ENCODE assay signal across 8 cellular contexts in the genomic region with DNA sequence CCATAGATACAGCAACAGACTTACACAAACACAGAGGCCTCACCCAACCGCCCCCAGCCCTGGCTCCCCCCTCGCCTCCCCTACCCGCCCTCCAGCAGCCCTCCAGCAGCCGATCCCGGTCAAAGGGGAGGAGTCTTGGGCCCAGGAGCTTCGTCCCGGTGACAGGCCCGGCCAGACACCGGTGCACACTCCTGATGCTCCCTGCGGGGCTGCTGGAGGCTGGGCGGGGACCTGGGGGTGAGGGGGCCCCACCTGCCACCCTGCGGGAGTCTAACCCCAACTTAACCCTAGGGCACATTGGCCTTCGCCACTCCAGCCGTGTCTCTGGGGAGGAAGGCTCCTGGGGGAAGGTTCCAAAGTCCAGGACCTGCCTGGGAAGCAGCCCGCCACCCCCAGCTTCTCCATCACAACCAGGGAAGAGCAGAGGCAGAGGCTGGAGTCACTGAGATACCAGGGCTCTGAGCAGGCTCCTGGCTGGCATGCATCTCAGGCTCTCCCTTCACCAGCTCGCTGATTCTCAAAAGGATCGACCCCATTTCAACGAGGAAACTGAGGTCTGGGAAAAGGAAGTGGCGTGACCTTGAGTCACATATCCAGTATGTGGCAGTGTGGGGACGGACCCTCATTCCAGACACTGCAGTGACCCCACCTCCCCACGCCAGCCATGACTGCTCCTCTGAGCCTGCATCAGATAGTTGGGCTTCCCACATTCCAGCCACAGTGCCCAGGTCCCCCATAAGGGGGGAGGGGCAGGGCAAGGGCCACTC. TPM values are rescaled to one million over a fixed set of nuclear protein-coding genes. Genes with fewer than 3 reads are reported as not detected.
DNase-seq lines count a peak whose midpoint lies in the region; ATAC-seq and TF ChIP-seq lines count a peak whose summit lies in the region.

No MANE protein-coding gene starts in this region.

- ATAC-seq in memory B cell (ENCODE audit: low read depth) = no peak
- peak in 1 of 2 donors; percentile 0 for ATAC-seq in upper lobe of left lung (ENCODE audit: low FRiP score in 2 of 2)
- ATAC-seq in GM19467 (IDR thresholded peaks at IDR 0.05; ENCODE audit: unreplicated experiment) = no peak

- intact Hi-C loops in breast epithelium (cut with DNase I; ENCODE audit: low total_unique reads) = no loop called here

- TF ChIP-seq POLR2A in breast epithelium (IDR thresholded peaks at IDR 0.05) (no peak), upper lobe of left lung (IDR thresholded peaks at IDR 0.05) (no peak)

- TF ChIP-seq CTCF in breast epithelium (IDR thresholded peaks at IDR 0.05) (no peak), upper lobe of left lung (IDR thresholded peaks at IDR 0.05) (no peak), GM10248 (IDR thresholded peaks at IDR 0.05; ENCODE audit: control extremely low read depth, extremely low read depth, low read depth, missing control alignments) (no peak), GM13976 (IDR thresholded peaks at IDR 0.05; ENCODE audit: borderline replicate concordance, control extremely low read depth, extremely low read depth, insufficient read depth, missing control alignments) (no peak)

- H3K27ac Mint-ChIP-seq in memory B cell = peak overlapping the region; percentile 94

- H3K36me3 ChIP-seq in breast epithelium (no peaks in the 10 kb centered on the region), upper lobe of left lung (peaks cover 0 to 21% (median 9%) of the 10 kb centered on the region in 4 donors)

- peaks cover 59% of the 10 kb centered on the region for H3K4me1 Mint-ChIP-seq in memory B cell

- peak; percentile 65 for DNase-seq in ACHN
- no peak for DNase-seq in breast epithelium (ENCODE audit: low spot score in 2 of 2)
- no peak for DNase-seq in memory B cell (ENCODE audit: low spot score in 2 of 2)
- DNase-seq in upper lobe of left lung = peak in 1 of 2 donors; percentile 80
- DNase-seq in GM10248 (ENCODE audit: extremely low spot score) = no peak
- no peak for DNase-seq in GM13976 (ENCODE audit: low spot score)

- H3K9me3 Mint-ChIP-seq in memory B cell = no peaks in the 10 kb centered on the region

- peak overlapping the region; percentile 53 for H3K4me3 Mint-ChIP-seq in memory B cell

- TF ChIP-seq RAD21 in Ishikawa (IDR thresholded peaks at IDR 0.05; ENCODE audit: low read depth) = no peak

- in situ Hi-C loops in ACHN (cut with HindIII; ENCODE audit: low pct_ligation_motif_present, low pct_unique_long_range_greater_than_20kb, low sequenced_read_pairs) = no loop called here
- in situ Hi-C loops in GM13976 (cut with MboI; ENCODE audit: low sequenced_read_pairs, unreplicated experiment) = no loop called here

- 0 out of 2 replicates have a peak, but pooled peaks have one; percentile 12 for TF ChIP-seq EP300 in Ishikawa (IDR thresholded peaks at IDR 0.05; ENCODE audit: borderline replicate concordance)
- no peak for TF ChIP-seq EP300 in upper lobe of left lung (IDR thresholded peaks at IDR 0.05)

- no peaks in the 10 kb centered on the region for H3K27me3 Mint-ChIP-seq in memory B cell

- WGBS in upper lobe of left lung, 2 donors = 26 to 80% methylated on average over 1 to 20 of the region's 21 CpGs

- peaks cover 70 to 79% of the 10 kb centered on the region in 2 donors for H3K4me1 ChIP-seq in breast epithelium
- peaks cover 93 to 99% (median 94%) of the 10 kb centered on the region in 4 donors for H3K4me1 ChIP-seq in upper lobe of left lung

- CTCF ChIA-PET in GM10248 (lab: Yijun Ruan, JAX) = interaction anchor here (1.0 to 8.7 kb wide), 7 partner anchors 12 to 427 kb away, joined by 3 to 53 read pairs (median 4); a partner anchor contains a TSS

- H3K27ac ChIP-seq in breast epithelium (peak overlapping the region; percentile 96 to 100), upper lobe of left lung (peak overlapping the region; percentile 94 to 98 (median 97))

- peaks cover 10% of the 10 kb centered on the region for H3K36me3 Mint-ChIP-seq in memory B cell

- POLR2A ChIA-PET in GM10248 (lab: Yijun Ruan, JAX) = no interaction called here

- no peaks in the 10 kb centered on the region for H3K27me3 ChIP-seq in breast epithelium
- no peaks in the 10 kb centered on the region for H3K27me3 ChIP-seq in upper lobe of left lung

- H3K9me3 ChIP-seq in breast epithelium (no peaks in the 10 kb centered on the region), upper lobe of left lung (no peaks in the 10 kb centered on the region)

- H3K4me3 ChIP-seq in breast epithelium (peak overlapping the region; percentile 34 to 62 (median 44)), upper lobe of left lung (peak overlapping the region in 3 of 4 donors; percentile 24 to 48 (median 40))

TF ChIP-seq in Ishikawa, 13 proteins besides CTCF, POLR2A, EP300 and RAD21:
- TF ChIP-seq EGR1 (IDR thresholded peaks at IDR 0.05) = no peak
- TF ChIP-seq, protein P1, sequence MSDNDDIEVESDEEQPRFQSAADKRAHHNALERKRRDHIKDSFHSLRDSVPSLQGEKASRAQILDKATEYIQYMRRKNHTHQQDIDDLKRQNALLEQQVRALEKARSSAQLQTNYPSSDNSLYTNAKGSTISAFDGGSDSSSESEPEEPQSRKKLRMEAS (IDR thresholded peaks at IDR 0.05) = no peak
- TF ChIP-seq, protein P2, sequence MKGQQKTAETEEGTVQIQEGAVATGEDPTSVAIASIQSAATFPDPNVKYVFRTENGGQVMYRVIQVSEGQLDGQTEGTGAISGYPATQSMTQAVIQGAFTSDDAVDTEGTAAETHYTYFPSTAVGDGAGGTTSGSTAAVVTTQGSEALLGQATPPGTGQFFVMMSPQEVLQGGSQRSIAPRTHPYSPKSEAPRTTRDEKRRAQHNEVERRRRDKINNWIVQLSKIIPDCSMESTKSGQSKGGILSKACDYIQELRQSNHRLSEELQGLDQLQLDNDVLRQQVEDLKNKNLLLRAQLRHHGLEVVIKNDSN (IDR thresholded peaks at IDR 0.05) = no peak
- TF ChIP-seq, protein P3, sequence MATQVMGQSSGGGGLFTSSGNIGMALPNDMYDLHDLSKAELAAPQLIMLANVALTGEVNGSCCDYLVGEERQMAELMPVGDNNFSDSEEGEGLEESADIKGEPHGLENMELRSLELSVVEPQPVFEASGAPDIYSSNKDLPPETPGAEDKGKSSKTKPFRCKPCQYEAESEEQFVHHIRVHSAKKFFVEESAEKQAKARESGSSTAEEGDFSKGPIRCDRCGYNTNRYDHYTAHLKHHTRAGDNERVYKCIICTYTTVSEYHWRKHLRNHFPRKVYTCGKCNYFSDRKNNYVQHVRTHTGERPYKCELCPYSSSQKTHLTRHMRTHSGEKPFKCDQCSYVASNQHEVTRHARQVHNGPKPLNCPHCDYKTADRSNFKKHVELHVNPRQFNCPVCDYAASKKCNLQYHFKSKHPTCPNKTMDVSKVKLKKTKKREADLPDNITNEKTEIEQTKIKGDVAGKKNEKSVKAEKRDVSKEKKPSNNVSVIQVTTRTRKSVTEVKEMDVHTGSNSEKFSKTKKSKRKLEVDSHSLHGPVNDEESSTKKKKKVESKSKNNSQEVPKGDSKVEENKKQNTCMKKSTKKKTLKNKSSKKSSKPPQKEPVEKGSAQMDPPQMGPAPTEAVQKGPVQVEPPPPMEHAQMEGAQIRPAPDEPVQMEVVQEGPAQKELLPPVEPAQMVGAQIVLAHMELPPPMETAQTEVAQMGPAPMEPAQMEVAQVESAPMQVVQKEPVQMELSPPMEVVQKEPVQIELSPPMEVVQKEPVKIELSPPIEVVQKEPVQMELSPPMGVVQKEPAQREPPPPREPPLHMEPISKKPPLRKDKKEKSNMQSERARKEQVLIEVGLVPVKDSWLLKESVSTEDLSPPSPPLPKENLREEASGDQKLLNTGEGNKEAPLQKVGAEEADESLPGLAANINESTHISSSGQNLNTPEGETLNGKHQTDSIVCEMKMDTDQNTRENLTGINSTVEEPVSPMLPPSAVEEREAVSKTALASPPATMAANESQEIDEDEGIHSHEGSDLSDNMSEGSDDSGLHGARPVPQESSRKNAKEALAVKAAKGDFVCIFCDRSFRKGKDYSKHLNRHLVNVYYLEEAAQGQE (IDR thresholded peaks at IDR 0.05; ENCODE audit: low read depth) = no peak
- TF ChIP-seq CEBPB (IDR thresholded peaks at IDR 0.05) = 0 out of 2 replicates have a peak, but pooled peaks have one; percentile 3
- TF ChIP-seq NFIC (IDR thresholded peaks at IDR 0.05) = no peak

RNA-seq across cellular contexts. Expression of a gene that starts 14.4 kb away (rescaled TPM):
- total RNA-seq in breast epithelium = 10 to 100 TPM; 13.2 to 15.4 (median 13.3) TPM
- 10 to 100 TPM; 28.7 to 70.2 (median 66.4) TPM for total RNA-seq in upper lobe of left lung

RNA-seq across cellular contexts. Expression of a gene that starts 27.6 kb away (rescaled TPM):
- total RNA-seq in breast epithelium (not detected), upper lobe of left lung (under 1 TPM in 4 of 6 donors, not detected in 2; under 0.01 to 0.17 (median 0.16) TPM)

RNA-seq across cellular contexts. Expression of a gene that starts 44.8 kb away (rescaled TPM):
- total RNA-seq in breast epithelium (not detected), upper lobe of left lung (not detected)
